21 cellular contexts compared by ENCODE assay signal in the genomic region with DNA sequence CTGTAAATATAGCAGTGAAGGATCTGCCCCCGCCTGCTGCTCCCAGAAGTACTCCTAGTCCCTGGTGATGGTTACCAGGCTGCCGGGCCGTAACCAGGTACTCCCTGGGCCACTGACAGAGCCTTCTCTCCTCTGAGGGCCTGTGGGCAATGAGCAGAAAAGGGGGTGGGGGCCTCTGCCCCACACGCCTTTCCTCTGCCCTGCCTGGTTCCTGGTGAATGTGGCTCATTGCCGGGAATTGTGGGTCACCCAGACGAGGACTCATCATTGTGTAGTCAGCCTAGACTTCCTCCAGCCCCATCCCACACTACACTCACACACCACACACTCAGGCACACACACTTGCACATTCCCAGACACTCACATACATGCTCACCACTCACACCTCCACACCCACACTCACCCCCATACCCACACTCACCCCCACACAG. TPM values are rescaled to one million over a fixed set of nuclear protein-coding genes. Genes with fewer than 3 reads are reported as not detected.
DNase-seq lines count a peak whose midpoint lies in the region; ATAC-seq, FAIRE-seq and TF ChIP-seq lines count a peak whose summit lies in the region.
"Had no signal": no experiment of that assay in that cellular context is flagged by ENCODE, and none has a peak within 500 bp of the region (broad histone marks: within the 10 kb centered on the region; RNA-seq: fewer than 3 reads in every experiment).

No MANE protein-coding gene starts in this region.

- H3K79me1 ChIP-seq in IMR-90 (ENCODE audit: low read depth in 1 of 2, low read length in 2 of 2): peaks cover 0 to 5% of the 10 kb centered on the region in 2 experiments; a peak in 1 of 4 replicates
- H3K79me1 ChIP-seq in H1 (ENCODE audit: low read depth, low read length): no peaks in the 10 kb centered on the region

- H3K9me3 ChIP-seq in IMR-90 (ENCODE audit: control insufficient read depth, insufficient read depth, low read length) (no peaks in the 10 kb centered on the region), H1 (ENCODE audit: insufficient read depth in 2 of 2, low read depth in 1 of 2, low read length in 1 of 2) (no peaks in the 10 kb centered on the region), osteoblast (ENCODE audit: low read depth, low read length) (no peaks in the 10 kb centered on the region)
- H3K9me3 ChIP-seq: BE2C, tibial artery had no signal

- H3K36me3 ChIP-seq in IMR-90 (ENCODE audit: control insufficient read depth, insufficient read depth, low read length) (no peaks in the 10 kb centered on the region), H1 (ENCODE audit: control insufficient read depth in 2 of 4, insufficient read depth in 4 of 4, low read length in 3 of 4) (no peaks in the 10 kb centered on the region), osteoblast (ENCODE audit: insufficient read depth, low read length) (no peaks in the 10 kb centered on the region)
- H3K36me3 ChIP-seq: BE2C, tibial artery had no signal

- POLR2A ChIA-PET in IMR-90 (lab: Charles Lee; ENCODE audit: unreplicated experiment): no interaction called here
- POLR2A ChIA-PET in H1 (lab: Charles Lee; ENCODE audit: partially characterized antibody): interaction anchor here (1.6 kb wide), 1 partner anchor 38 kb away, joined by 4 read pairs; no protein-coding TSS in a partner anchor
- POLR2A ChIA-PET in activated CD8-positive, alpha-beta T cell treated with anti-CD3 and anti-CD28 coated beads, Interleukin-2, amount 10 ng/mL, durations not matched to agents 7 days and 5 days (lab: Charles Lee): no interaction called here

- H3K27ac ChIP-seq in IMR-90 (ENCODE audit: insufficient read depth, low read length) (no peak overlapping the region), H1 (ENCODE audit: low read depth, low read length) (no peak overlapping the region), osteoblast (ENCODE audit: low read depth, low read length) (no peak overlapping the region)
- H3K27ac ChIP-seq: coronary artery, tibial artery had no signal

- no peak overlapping the region for H4K5ac ChIP-seq in IMR-90 (ENCODE audit: low read depth, low read length)
- no peak overlapping the region for H4K5ac ChIP-seq in H1 (ENCODE audit: insufficient read length, low read depth, low read length)

- H3K14ac ChIP-seq in IMR-90 (replicated peaks; ENCODE audit: low read depth, low read length) (no peak overlapping the region; the same call in 1 of the 2 replicates), H1 (ENCODE audit: insufficient read length) (no peak overlapping the region)

- no peaks in the 10 kb centered on the region for H3K36me3 Mint-ChIP-seq in activated CD8-positive, alpha-beta T cell treated with anti-CD3 and anti-CD28 coated beads, Interleukin-2, amount 10 ng/mL, durations not matched to agents 7 days and 5 days (ENCODE audit: low read depth)
- H3K36me3 Mint-ChIP-seq in activated CD8-positive, alpha-beta memory T cell treated with anti-CD3 and anti-CD28 coated beads, Interleukin-2, amount 10 ng/mL, durations not matched to agents 7 days and 5 days: no peaks in the 10 kb centered on the region
- H3K36me3 Mint-ChIP-seq: immature natural killer cell; naive thymus-derived CD8-positive, alpha-beta T cell; stimulated activated naive B cell treated with anti-CD40 and anti-IgM and Interleukin-4, amounts not matched to agents 10 μg/mL and 1 μg/mL and 100 μg/mL, for 72 hours had no signal

- DNase-seq in GM03348 (ENCODE audit: low spot score) (peak; percentile 33), IMR-90 (peak; percentile 34), H1 (ENCODE audit: low read depth in 1 of 2, low spot score in 2 of 2) (no peak), osteoblast (ENCODE audit: insufficient read length, low spot score, missing footprints) (peak; percentile 83), cerebellar nuclear complex (lab: John Stamatoyannopoulos, UW) (no peak)
- DNase-seq in activated CD8-positive, alpha-beta T cell treated with anti-CD3 and anti-CD28 coated beads, Interleukin-2, amount 10 ng/mL, durations not matched to agents 7 days and 5 days: no peak
- DNase-seq in activated CD8-positive, alpha-beta memory T cell treated with anti-CD3 and anti-CD28 coated beads, Interleukin-2, amount 10 ng/mL, durations not matched to agents 7 days and 5 days: no peak
- DNase-seq: activated B cell treated with CpG ODN at 0.5 μM for 24 hours; activated CD8-positive, alpha-beta memory T cell treated with anti-CD3 and anti-CD28 coated beads for 24 hours; DMS 273 treated with DMSO at 0.1 percent for 48 hours; immature natural killer cell; naive thymus-derived CD8-positive, alpha-beta T cell; NCI-H187 treated with DMSO at 0.1 percent for 48 hours; stimulated activated naive B cell treated with anti-CD40 and anti-IgM and Interleukin-4, amounts not matched to agents 10 μg/mL and 1 μg/mL and 100 μg/mL, for 72 hours; T-helper 1 cell; tibial artery had no signal

- H3K27me3 Mint-ChIP-seq in activated CD8-positive, alpha-beta T cell treated with anti-CD3 and anti-CD28 coated beads, Interleukin-2, amount 10 ng/mL, durations not matched to agents 7 days and 5 days (ENCODE audit: low read depth): peaks cover 2% of the 10 kb centered on the region
- peaks cover 9% of the 10 kb centered on the region for H3K27me3 Mint-ChIP-seq in activated CD8-positive, alpha-beta memory T cell treated with anti-CD3 and anti-CD28 coated beads, Interleukin-2, amount 10 ng/mL, durations not matched to agents 7 days and 5 days
- H3K27me3 Mint-ChIP-seq: activated B cell treated with CpG ODN at 0.5 μM for 24 hours; naive thymus-derived CD8-positive, alpha-beta T cell; stimulated activated naive B cell treated with anti-CD40 and anti-IgM and Interleukin-4, amounts not matched to agents 10 μg/mL and 1 μg/mL and 100 μg/mL, for 72 hours had no signal

- H3K56ac ChIP-seq in IMR-90 (ENCODE audit: extremely low read depth, insufficient read depth, low read length) (no peak overlapping the region), H1 (replicated peaks; ENCODE audit: insufficient read length, low read depth, low read length) (no peak overlapping the region)

- peak overlapping the region; percentile 40; the same call in 1 of the 2 replicates for H3K23ac ChIP-seq in IMR-90 (ENCODE audit: low read depth, low read length)
- no peak overlapping the region for H3K23ac ChIP-seq in H1 (ENCODE audit: insufficient read length)

- peak overlapping the region; percentile 97 for H2BK12ac ChIP-seq in H1 (ENCODE audit: low read depth, low read length)

- H2AFZ ChIP-seq in IMR-90 (replicated peaks; ENCODE audit: low read length, poor library complexity): peak overlapping the region; percentile 76
- no peak overlapping the region for H2AFZ ChIP-seq in H1 (ENCODE audit: low read length)
- H2AFZ ChIP-seq in osteoblast (ENCODE audit: low read length): peak overlapping the region; percentile 44

- H2BK120ac ChIP-seq in IMR-90 (ENCODE audit: low read depth, low read length) (peak overlapping the region; percentile 64; the same call in 1 of the 2 replicates), H1 (replicated peaks; ENCODE audit: low read depth, low read length) (no peak overlapping the region)

- TF ChIP-seq POLR2A in IMR-90 (IDR thresholded peaks at IDR 0.05; ENCODE audit: low read depth, low read length) (no peak), H1 (IDR thresholded peaks at IDR 0.05; ENCODE audit: control extremely low read depth in 1 of 2, low read depth in 2 of 2, low read length in 2 of 2) (no peak)

- H2AK5ac ChIP-seq in IMR-90 (ENCODE audit: low read depth, low read length) (peak overlapping the region; percentile 95), H1 (ENCODE audit: low read depth, low read length) (peak overlapping the region; percentile 56; the same call in 1 of the 2 replicates)

- no peak overlapping the region for H3K9ac ChIP-seq in IMR-90 (ENCODE audit: low read depth, low read length)
- no peak overlapping the region for H3K9ac ChIP-seq in H1 (replicated peaks in 1 of 4; ENCODE audit: extremely low read depth in 1 of 4, low read depth in 3 of 4, low read length in 3 of 4)

- H4K91ac ChIP-seq in IMR-90 (ENCODE audit: insufficient read depth, low read depth, low read length) (0 out of 2 replicates have a peak overlapping the region, but pooled peaks have one; percentile 11), H1 (replicated peaks; ENCODE audit: insufficient read length, low read length) (peak overlapping the region; percentile 88)

- H3K4me3 Mint-ChIP-seq in activated CD8-positive, alpha-beta T cell treated with anti-CD3 and anti-CD28 coated beads, Interleukin-2, amount 10 ng/mL, durations not matched to agents 7 days and 5 days: no peak overlapping the region
- no peak overlapping the region for H3K4me3 Mint-ChIP-seq in activated CD8-positive, alpha-beta memory T cell treated with anti-CD3 and anti-CD28 coated beads, Interleukin-2, amount 10 ng/mL, durations not matched to agents 7 days and 5 days
- H3K4me3 Mint-ChIP-seq: activated B cell treated with CpG ODN at 0.5 μM for 24 hours; immature natural killer cell; naive thymus-derived CD8-positive, alpha-beta T cell; stimulated activated naive B cell treated with anti-CD40 and anti-IgM and Interleukin-4, amounts not matched to agents 10 μg/mL and 1 μg/mL and 100 μg/mL, for 72 hours had no signal

- H3K27me3 ChIP-seq in IMR-90 (ENCODE audit: control insufficient read depth, insufficient read depth, low read length) (no peaks in the 10 kb centered on the region), H1 (replicated peaks in 1 of 4; ENCODE audit: control insufficient read depth in 3 of 4, extremely low read depth in 1 of 4, insufficient read depth in 3 of 4, low read length in 3 of 4) (no peaks in the 10 kb centered on the region), osteoblast (ENCODE audit: insufficient read depth, low read length) (no peaks in the 10 kb centered on the region)
- H3K27me3 ChIP-seq: BE2C, tibial artery had no signal

- H2BK15ac ChIP-seq in IMR-90 (ENCODE audit: low read depth, low read length) (peak overlapping the region; percentile 19; the same call in 1 of the 3 replicates), H1 (ENCODE audit: low read length) (0 out of 2 replicates have a peak overlapping the region, but pooled peaks have one; percentile 25)

- H2AK9ac ChIP-seq in IMR-90 (replicated peaks; ENCODE audit: low read depth, low read length, poor library complexity): peak overlapping the region; percentile 79

- CTCF ChIA-PET in IMR-90 (lab: Yijun Ruan, JAX): interaction anchor here (0.9 kb wide), 1 partner anchor 33 kb away, joined by 3 read pairs; no protein-coding TSS in a partner anchor
- CTCF ChIA-PET in H1 (lab: Charles Lee; ENCODE audit: partially characterized antibody): interaction anchor here (0.6 to 1.0 kb wide), 3 partner anchors 13 to 66 kb away, joined by 3 read pairs; no protein-coding TSS in a partner anchor
- CTCF ChIA-PET in activated CD8-positive, alpha-beta T cell treated with anti-CD3 and anti-CD28 coated beads, Interleukin-2, amount 10 ng/mL, durations not matched to agents 7 days and 5 days (lab: Charles Lee): no interaction called here
- CTCF ChIA-PET in activated CD8-positive, alpha-beta memory T cell treated with anti-CD3 and anti-CD28 coated beads, Interleukin-2, amount 10 ng/mL, durations not matched to agents 7 days and 5 days (lab: Charles Lee): no interaction called here

- H3K4ac ChIP-seq in IMR-90 (ENCODE audit: low read depth, low read length) (peak overlapping the region; percentile 45), H1 (replicated peaks; ENCODE audit: insufficient read length, low read depth, low read length) (no peak overlapping the region)

- TF ChIP-seq CTCF in IMR-90 (conservative IDR thresholded peaks at IDR 0.05; ENCODE audit: low read depth, low read length) (no peak), H1 (IDR thresholded peaks at IDR 0.05; ENCODE audit: control extremely low read depth in 1 of 3, insufficient read depth in 1 of 3, low read depth in 1 of 3, low read length in 3 of 3) (no peak), osteoblast (IDR thresholded peaks at IDR 0.05; ENCODE audit: extremely low read depth, low read depth, low read length) (no peak)

- no peak overlapping the region for H3K27ac Mint-ChIP-seq in activated CD8-positive, alpha-beta T cell treated with anti-CD3 and anti-CD28 coated beads, Interleukin-2, amount 10 ng/mL, durations not matched to agents 7 days and 5 days
- no peak overlapping the region for H3K27ac Mint-ChIP-seq in activated CD8-positive, alpha-beta memory T cell treated with anti-CD3 and anti-CD28 coated beads, Interleukin-2, amount 10 ng/mL, durations not matched to agents 7 days and 5 days
- H3K27ac Mint-ChIP-seq: activated B cell treated with CpG ODN at 0.5 μM for 24 hours; activated T-helper 2 cell treated with anti-CD3 and anti-CD28 coated beads, Interferon-gamma antibody, Interleukin-2, Interleukin-4, amounts not matched to agents 10 μg/mL and 5 μg/mL and 100 μg/mL, durations not matched to agents 14 hours and 24 hours and 36 hours; immature natural killer cell; stimulated activated naive B cell treated with anti-CD40 and anti-IgM and Interleukin-4, amounts not matched to agents 10 μg/mL and 1 μg/mL and 100 μg/mL, for 72 hours had no signal

- H3K18ac ChIP-seq in IMR-90 (ENCODE audit: low read depth, low read length): peak overlapping the region; percentile 73; the same call in 1 of the 2 replicates
- H3K18ac ChIP-seq in H1 (ENCODE audit: extremely low read depth, low read length): no peak overlapping the region

- H3K4me3 ChIP-seq in IMR-90 (ENCODE audit: insufficient read depth, low read depth, low read length) (no peak overlapping the region), H1 (ENCODE audit: extremely low read depth in 1 of 4, insufficient read depth in 2 of 4, low read depth in 3 of 4, low read length in 4 of 4) (no peak overlapping the region), osteoblast (ENCODE audit: insufficient read depth, low read length) (no peak overlapping the region)
- H3K4me3 ChIP-seq: coronary artery, lung, tibial artery had no signal

- FAIRE-seq in H1 (lab: Jason Lieb, UNC): no peak
- FAIRE-seq: GM18507 had no signal

- no peaks in the 10 kb centered on the region for H4K20me1 ChIP-seq in IMR-90 (ENCODE audit: insufficient read depth, low read length)
- H4K20me1 ChIP-seq in H1 (replicated peaks in 1 of 2; ENCODE audit: control insufficient read depth in 1 of 2, insufficient read depth in 2 of 2, low read length in 2 of 2): no peaks in the 10 kb centered on the region
- no peaks in the 10 kb centered on the region for H4K20me1 ChIP-seq in osteoblast (ENCODE audit: insufficient read depth, low read length)

- dilution Hi-C loops in IMR-90 (cut with HindIII; ENCODE audit: low sequenced_read_pairs, unreplicated experiment): no loop called here

- H2BK20ac ChIP-seq in IMR-90 (ENCODE audit: low read depth, low read length) (no peak overlapping the region), H1 (ENCODE audit: low read length) (peak overlapping the region; percentile 9; the same call in 1 of the 2 replicates)

- ATAC-seq in IMR-90 (ENCODE audit: low read depth): no peak
- ATAC-seq in activated CD8-positive, alpha-beta T cell treated with anti-CD3 and anti-CD28 coated beads, Interleukin-2, amount 10 ng/mL, durations not matched to agents 7 days and 5 days: no peak
- ATAC-seq in activated CD8-positive, alpha-beta memory T cell treated with anti-CD3 and anti-CD28 coated beads, Interleukin-2, amount 10 ng/mL, durations not matched to agents 7 days and 5 days: no peak
- ATAC-seq: naive thymus-derived CD8-positive, alpha-beta T cell; stimulated activated naive B cell treated with anti-CD40 and anti-IgM and Interleukin-4, amounts not matched to agents 10 μg/mL and 1 μg/mL and 100 μg/mL, for 72 hours had no signal

- H2BK5ac ChIP-seq in IMR-90 (ENCODE audit: low read depth, low read length, poor library complexity, severe bottlenecking) (peak overlapping the region; percentile 63), H1 (ENCODE audit: low read depth, low read length) (0 out of 2 replicates have a peak overlapping the region, but pooled peaks have one; percentile 63)

- no peak for TF ChIP-seq EP300 in H1 (IDR thresholded peaks at IDR 0.05; ENCODE audit: borderline replicate concordance in 1 of 2, low read depth in 2 of 2, low read length in 2 of 2)

- no peaks in the 10 kb centered on the region for H3K79me2 ChIP-seq in H1 (ENCODE audit: control insufficient read depth in 1 of 2, insufficient read depth in 2 of 2, low read length in 2 of 2)
- no peaks in the 10 kb centered on the region for H3K79me2 ChIP-seq in osteoblast (ENCODE audit: insufficient read depth, low read length)

- H3K4me2 ChIP-seq in IMR-90 (ENCODE audit: low read depth, low read length): no peak overlapping the region
- H3K4me2 ChIP-seq in H1 (ENCODE audit: insufficient read depth in 1 of 2, low read depth in 2 of 2, low read length in 2 of 2): no peak overlapping the region
- H3K4me2 ChIP-seq in osteoblast (ENCODE audit: insufficient read depth, low read length): no peak overlapping the region

- peaks cover 12% of the 10 kb centered on the region for H3K4me1 ChIP-seq in IMR-90 (ENCODE audit: control insufficient read depth, insufficient read depth, low read length)
- H3K4me1 ChIP-seq in H1 (replicated peaks in 1 of 4; ENCODE audit: control insufficient read depth in 3 of 4, insufficient read depth in 4 of 4, low read length in 3 of 4): peaks cover 3 to 11% (median 6%) of the 10 kb centered on the region in 4 experiments
- H3K4me1 ChIP-seq in osteoblast (ENCODE audit: insufficient read depth, low read length): peaks cover 20% of the 10 kb centered on the region
- H3K4me1 ChIP-seq: tibial artery had no signal

- in situ Hi-C loops in IMR-90 (cut with MboI; ENCODE audit: low sequenced_read_pairs): no loop called here

- H4K8ac ChIP-seq in IMR-90 (ENCODE audit: low read depth in 2 of 2, low read length in 2 of 2): peak overlapping the region in 1 of 2 experiments; percentile 45; a peak in 1 of 4 replicates
- H4K8ac ChIP-seq in H1 (ENCODE audit: extremely low read depth, insufficient read depth, low read length): no peak overlapping the region; the same call in 1 of the 2 replicates

- WGBS in IMR-90 (ENCODE audit: extremely low coverage in 2 of 2, insufficient read length in 1 of 2), 2 experiments: 72% methylated on average over 5 of the region's 6 CpGs; no CpG with 5 or more reads in 1 of the 2 experiments
- 86% methylated on average over 6 of the region's 6 CpGs; no CpG with 5 or more reads in 1 of the 2 experiments for WGBS in H1 (ENCODE audit: extremely low coverage in 1 of 2, insufficient coverage in 1 of 2, insufficient read length in 1 of 2, insufficient replicate concordance in 2 of 2, low coverage in 1 of 2, low lambda C conversion rate in 2 of 2, missing lambda C conversion rate in 1 of 2), 2 experiments

- no peaks in the 10 kb centered on the region for H3K9me3 Mint-ChIP-seq in activated CD8-positive, alpha-beta T cell treated with anti-CD3 and anti-CD28 coated beads, Interleukin-2, amount 10 ng/mL, durations not matched to agents 7 days and 5 days (ENCODE audit: insufficient read depth)
- no peaks in the 10 kb centered on the region for H3K9me3 Mint-ChIP-seq in activated CD8-positive, alpha-beta memory T cell treated with anti-CD3 and anti-CD28 coated beads, Interleukin-2, amount 10 ng/mL, durations not matched to agents 7 days and 5 days (ENCODE audit: low read depth)
- H3K9me3 Mint-ChIP-seq: activated B cell treated with CpG ODN at 0.5 μM for 24 hours; activated T-helper 2 cell treated with anti-CD3 and anti-CD28 coated beads, Interferon-gamma antibody, Interleukin-2, Interleukin-4, amounts not matched to agents 10 μg/mL and 5 μg/mL and 100 μg/mL, durations not matched to agents 14 hours and 24 hours and 36 hours; immature natural killer cell; naive thymus-derived CD8-positive, alpha-beta T cell; stimulated activated naive B cell treated with anti-CD40 and anti-IgM and Interleukin-4, amounts not matched to agents 10 μg/mL and 1 μg/mL and 100 μg/mL, for 72 hours had no signal

- peaks cover 10% of the 10 kb centered on the region for H3K9me1 ChIP-seq in IMR-90 (ENCODE audit: insufficient read depth, low read length)

- BruUV-seq in IMR-90 (replicated peaks; lab: Mats Ljungman, UMichigan): no TSS peak

- TF ChIP-seq RAD21 in IMR-90 (IDR thresholded peaks at IDR 0.05; ENCODE audit: low read length): no peak
- no peak for TF ChIP-seq RAD21 in H1 (IDR thresholded peaks at IDR 0.05 in 1 of 2, conservative IDR thresholded peaks at IDR 0.05 in 1 of 2; ENCODE audit: low read depth in 2 of 2, low read length in 2 of 2)

- intact Hi-C loops in IMR-90 (cut with micrococcal nuclease): no loop called here

- H3K4me1 Mint-ChIP-seq in activated CD8-positive, alpha-beta T cell treated with anti-CD3 and anti-CD28 coated beads, Interleukin-2, amount 10 ng/mL, durations not matched to agents 7 days and 5 days (ENCODE audit: low read depth): peaks cover 8% of the 10 kb centered on the region
- H3K4me1 Mint-ChIP-seq in activated CD8-positive, alpha-beta memory T cell treated with anti-CD3 and anti-CD28 coated beads, Interleukin-2, amount 10 ng/mL, durations not matched to agents 7 days and 5 days: peaks cover 7% of the 10 kb centered on the region
- H3K4me1 Mint-ChIP-seq: activated B cell treated with CpG ODN at 0.5 μM for 24 hours; immature natural killer cell; stimulated activated naive B cell treated with anti-CD40 and anti-IgM and Interleukin-4, amounts not matched to agents 10 μg/mL and 1 μg/mL and 100 μg/mL, for 72 hours had no signal

- H3K23me2 ChIP-seq in H1 (ENCODE audit: low read depth, low read length): peaks cover 1% of the 10 kb centered on the region; the same call in 1 of the 2 replicates

RNA-seq across cellular contexts. Expression of a gene that starts 35.7 kb away (rescaled TPM):
- 648 and 684 TPM in 2 replicates for total RNA-seq in IMR-90 (2012; rRNA removed)
- 766 and 895 TPM in 2 replicates for polyA plus RNA-seq in IMR-90 (2012; rRNA removed)
- polyA plus RNA-seq in IMR-90 (2012; cell fraction: cytosol; rRNA removed): 676 and 750 TPM in 2 replicates
- polyA plus RNA-seq in IMR-90 (2012; cell fraction: nucleus; rRNA removed; ENCODE audit: low replicate concordance): 1,803 and 1,926 TPM in 2 replicates
- total RNA-seq in H1 (2021; fragmentation: NEBNext Ultra II Directional; extraction: Animal tissue kit (Norgen Biotek cat#: 25700)): 253 and 262 TPM in 2 replicates
- polyA plus RNA-seq in H1 (2011; rRNA removed): 236 and 302 TPM in 2 replicates
- 181 TPM for polyA plus RNA-seq in H1 (2011; cell fraction: cytosol; rRNA removed)
- polyA plus RNA-seq in H1 (2011; cell fraction: nucleus; rRNA removed): 508 TPM
- polyA plus RNA-seq in H1 (2012, experiment 1 of 2): 230 to 270 TPM (median 252 TPM) in 4 replicates
- polyA plus RNA-seq in H1 (2012, experiment 2 of 2): 133 TPM
- polyA plus RNA-seq in H1 (2013, experiment 1 of 2): 162 TPM
- 147 TPM for polyA plus RNA-seq in H1 (2013, experiment 2 of 2)
- 205 and 224 TPM in 2 replicates for polyA minus RNA-seq in H1 (2011; rRNA and poly(A)+ RNA removed)
- polyA minus RNA-seq in H1 (2011; cell fraction: cytosol; rRNA and poly(A)+ RNA removed): 222 TPM
- polyA minus RNA-seq in H1 (2011; cell fraction: nucleus; rRNA and poly(A)+ RNA removed): 201 TPM
- 444 and 447 TPM in 2 replicates for total RNA-seq in osteoblast
- 10 to 100 TPM; 51.4 to 56.1 TPM for total RNA-seq in activated CD8-positive, alpha-beta T cell treated with anti-CD3 and anti-CD28 coated beads, Interleukin-2, amount 10 ng/mL, durations not matched to agents 7 days and 5 days
- total RNA-seq in activated CD8-positive, alpha-beta memory T cell treated with anti-CD3 and anti-CD28 coated beads, Interleukin-2, amount 10 ng/mL, durations not matched to agents 7 days and 5 days: 10 to 100 TPM; 26.8 to 56.0 TPM

Comparison
In these comparisons a context has a peak if more than half of its experiments do, and no peak if none do; other contexts are left out.
1. DNase-seq: peak in GM03348 (single experiment), IMR-90 (single experiment) and osteoblast (single experiment); none in H1 (0 of 2), activated CD8-positive, alpha-beta T cell treated with anti-CD3 and anti-CD28 coated beads, Interleukin-2, amount 10 ng/mL, durations not matched to agents 7 days and 5 days (single experiment), activated CD8-positive, alpha-beta memory T cell treated with anti-CD3 and anti-CD28 coated beads, Interleukin-2, amount 10 ng/mL, durations not matched to agents 7 days and 5 days (single experiment) and cerebellar nuclear complex (0 of 2).
2. CTCF ChIA-PET loops: an anchor here in IMR-90 (0.9 kb wide) and H1 (0.6 to 1.0 kb wide); none called in activated CD8-positive, alpha-beta T cell treated with anti-CD3 and anti-CD28 coated beads, Interleukin-2, amount 10 ng/mL, durations not matched to agents 7 days and 5 days and activated CD8-positive, alpha-beta memory T cell treated with anti-CD3 and anti-CD28 coated beads, Interleukin-2, amount 10 ng/mL, durations not matched to agents 7 days and 5 days.